ENCODE assay signal across 1 cellular context in genomic region chr2:172285760-172286159, GRCh38.
TF ChIP-seq lines count a peak whose summit lies in the region.

No MANE protein-coding gene starts in this region.

TF ChIP-seq in HCT116, 20 proteins besides CTCF, POLR2A, EP300 and RAD21 (continued from another document):
- TF ChIP-seq REST (IDR thresholded peaks at IDR 0.05; ENCODE audit: low read depth) (no peak), SIN3A (IDR thresholded peaks at IDR 0.05; ENCODE audit: low read depth) (no peak), EGR1 (IDR thresholded peaks at IDR 0.05; ENCODE audit: low read depth) (no peak), ZFX (IDR thresholded peaks at IDR 0.05) (no peak), ZBTB33 (IDR thresholded peaks at IDR 0.05; ENCODE audit: extremely low read depth, insufficient replicate concordance, low read length) (no peak), CEBPB (IDR thresholded peaks at IDR 0.05; ENCODE audit: low read depth) (no peak), ATF3 (IDR thresholded peaks at IDR 0.05) (no peak), SP1 (IDR thresholded peaks at IDR 0.05; ENCODE audit: low read depth) (no peak), ELF1 (IDR thresholded peaks at IDR 0.05; ENCODE audit: borderline replicate concordance, low read depth) (no peak), JUND (IDR thresholded peaks at IDR 0.05) (no peak), ZNF274 (IDR thresholded peaks at IDR 0.05; ENCODE audit: low read depth, low read length) (no peak), SRF (IDR thresholded peaks at IDR 0.05; ENCODE audit: low read depth) (no peak)
TF ChIP-seq in HCT116: peak in this region for 0.
